In the genomic region with DNA sequence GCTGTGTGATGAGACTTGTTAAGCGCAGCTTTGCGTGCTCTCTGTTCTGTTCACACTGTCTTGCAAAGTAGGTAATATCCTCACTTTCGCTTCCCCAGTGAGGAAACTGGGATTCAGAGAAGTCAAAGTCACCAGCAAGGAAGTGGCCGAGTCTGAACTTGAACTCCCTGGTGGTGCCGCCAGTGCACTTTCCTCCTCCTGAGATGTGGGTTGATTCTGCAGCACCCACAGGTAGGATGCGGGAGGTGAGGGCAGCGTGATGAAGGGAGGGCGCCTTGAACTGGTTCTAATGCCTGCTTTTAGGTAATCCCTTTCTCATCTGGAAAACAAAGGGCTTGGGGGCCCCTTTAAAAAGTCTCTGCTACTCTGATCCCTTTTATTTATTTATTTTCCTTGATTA, we compare ENCODE assay signal across 21 cellular contexts. TPM values are rescaled to one million over a fixed set of nuclear protein-coding genes. Genes with fewer than 3 reads are reported as not detected.
DNase-seq lines count a peak whose midpoint lies in the region; ATAC-seq, FAIRE-seq and TF ChIP-seq lines count a peak whose summit lies in the region.
"Had no signal": no experiment of that assay in that cellular context is flagged by ENCODE, and none has a peak within 500 bp of the region (broad histone marks: within the 10 kb centered on the region; RNA-seq: fewer than 3 reads in every experiment).

No MANE protein-coding gene starts in this region.

- DNase-seq in A549 (ENCODE audit: low read depth in 1 of 2, low spot score in 1 of 2) (no peak), HFFc6 (no peak), astrocyte (ENCODE audit: low read depth) (no peak), neuronal stem cell (ENCODE audit: low spot score) (no peak), NOMO-1 treated with DMSO at 0.1 percent for 48 hours (lab: John Stamatoyannopoulos, UW; ENCODE audit: unreplicated experiment) (no peak), nephron progenitor cell (no peak)
- DNase-seq in stimulated activated naive CD4-positive, alpha-beta T cell treated with Interleukin-2 at 50 U/mL for 16 hours (lab: John Stamatoyannopoulos, UW): no peak
- DNase-seq: CD4-positive, alpha-beta memory T cell; DMS153; GF-D8; NCI-H1417 treated with DMSO at 0.1 percent for 48 hours; NCI-H1930; NCI-H226; NCI-H524; NCI-H82; PC-9 had no signal

- H3K27me3 Mint-ChIP-seq in HFFc6 (ENCODE audit: insufficient read depth) (no peaks in the 10 kb centered on the region; the same call in 1 of the 2 replicates), astrocyte (ENCODE audit: low read depth, unreplicated experiment) (no peaks in the 10 kb centered on the region), nephron progenitor cell (ENCODE audit: low read depth, poor library complexity) (no peaks in the 10 kb centered on the region)

- H3K4me3 Mint-ChIP-seq in HFFc6 (peak overlapping the region; percentile 71), astrocyte (ENCODE audit: unreplicated experiment) (no peak overlapping the region), nephron progenitor cell (no peak overlapping the region)
- H3K4me3 Mint-ChIP-seq: CD4-positive, alpha-beta memory T cell had no signal

- no peak overlapping the region for H3K4ac ChIP-seq in neuronal stem cell (ENCODE audit: low read length)

- TF ChIP-seq RAD21 in A549 (conservative IDR thresholded peaks at IDR 0.05 in 1 of 2, IDR thresholded peaks at IDR 0.05 in 1 of 2): no peak

- H3K9ac ChIP-seq in astrocyte (ENCODE audit: low read length): no peak overlapping the region
- no peak overlapping the region for H3K9ac ChIP-seq in neuronal stem cell (ENCODE audit: low read depth, low read length, poor library complexity)
- H3K9ac ChIP-seq: KMS-11 had no signal

- no peak for FAIRE-seq in A549 (lab: Jason Lieb, UNC)
- FAIRE-seq in astrocyte (lab: Jason Lieb, UNC): no peak
- FAIRE-seq: HepG2 had no signal

- no peaks in the 10 kb centered on the region for H3K9me3 Mint-ChIP-seq in HFFc6
- H3K9me3 Mint-ChIP-seq in astrocyte (ENCODE audit: unreplicated experiment): no peaks in the 10 kb centered on the region
- no peaks in the 10 kb centered on the region for H3K9me3 Mint-ChIP-seq in nephron progenitor cell

- WGBS in A549 (ENCODE audit: missing lambda C conversion rate): 89% methylated on average over 8 of the region's 8 CpGs
- no CpG with 5 or more reads among the region's 8 CpGs for WGBS in neuronal stem cell (ENCODE audit: extremely low coverage in 2 of 2, insufficient read length in 2 of 2, insufficient replicate concordance in 1 of 2), 2 donors

- no peak overlapping the region for H2BK12ac ChIP-seq in neuronal stem cell (ENCODE audit: low read length)

- H3K23ac ChIP-seq in neuronal stem cell (ENCODE audit: low read depth, low read length, poor library complexity): no peak overlapping the region

- no peak overlapping the region for H4K91ac ChIP-seq in neuronal stem cell (ENCODE audit: low read depth, low read length, poor library complexity)

- no peak overlapping the region for H3K18ac ChIP-seq in neuronal stem cell (ENCODE audit: low read length)

- H3K36me3 ChIP-seq in astrocyte (ENCODE audit: insufficient read depth, low read length): no peaks in the 10 kb centered on the region
- H3K36me3 ChIP-seq in neuronal stem cell (replicated peaks in 1 of 2; ENCODE audit: control insufficient read depth in 2 of 2, insufficient read depth in 2 of 2, low read length in 2 of 2): no peaks in the 10 kb centered on the region

- POLR2A ChIA-PET in A549 (lab: Yijun Ruan, JAX): interaction anchor here (0.5 kb wide), 1 partner anchor 17 kb away, joined by 3 read pairs; no protein-coding TSS in a partner anchor

- H3K4me1 Mint-ChIP-seq in HFFc6 (ENCODE audit: low read depth): peaks cover 87% of the 10 kb centered on the region
- H3K4me1 Mint-ChIP-seq in astrocyte (ENCODE audit: low read depth, unreplicated experiment): peaks cover 28% of the 10 kb centered on the region
- peaks cover 44% of the 10 kb centered on the region for H3K4me1 Mint-ChIP-seq in nephron progenitor cell
- H3K4me1 Mint-ChIP-seq: CD4-positive, alpha-beta memory T cell had no signal

- H3K4me2 ChIP-seq in A549 (no peak overlapping the region), astrocyte (ENCODE audit: low read length) (no peak overlapping the region), neuronal stem cell (ENCODE audit: insufficient read depth, low read length, poor library complexity, severe bottlenecking) (no peak overlapping the region)
- H3K4me2 ChIP-seq: KMS-11, PC-9 had no signal

- H3K4me3 ChIP-seq in A549 (no peak overlapping the region), astrocyte (ENCODE audit: insufficient read depth, low read depth, low read length) (no peak overlapping the region), neuronal stem cell (ENCODE audit: low read length in 2 of 2) (no peak overlapping the region)
- H3K4me3 ChIP-seq: PC-9 had no signal

- H4K20me1 ChIP-seq in astrocyte (ENCODE audit: insufficient read depth, low read length): no peaks in the 10 kb centered on the region

- no peak overlapping the region for H2BK120ac ChIP-seq in neuronal stem cell (ENCODE audit: low read depth, low read length)

- H3K27ac ChIP-seq in A549: peak overlapping the region; percentile 38 to 97; a peak in 3 of 6 replicates
- H3K27ac ChIP-seq in astrocyte (ENCODE audit: low read depth, low read length): no peak overlapping the region
- H3K27ac ChIP-seq in neuronal stem cell (replicated peaks; ENCODE audit: low read length): no peak overlapping the region
- H3K27ac ChIP-seq: KMS-11, PC-9 had no signal

- peaks cover 38% of the 10 kb centered on the region for H3K4me1 ChIP-seq in A549
- peaks cover 13% of the 10 kb centered on the region for H3K4me1 ChIP-seq in astrocyte (ENCODE audit: insufficient read depth, low read length)
- peaks cover 0 to 7% of the 10 kb centered on the region in 2 donors for H3K4me1 ChIP-seq in neuronal stem cell (ENCODE audit: control insufficient read depth in 2 of 2, insufficient read depth in 1 of 2, low read depth in 1 of 2, low read length in 2 of 2)

- CTCF ChIA-PET in A549 (lab: Yijun Ruan, JAX): interaction anchor here (1.4 to 2.2 kb wide), 2 partner anchors 63 to 167 kb away, joined by 3 to 7 read pairs; no protein-coding TSS in a partner anchor

- no peaks in the 10 kb centered on the region for H3K79me1 ChIP-seq in neuronal stem cell (ENCODE audit: low read depth, low read length)

- TF ChIP-seq CTCF in A549 (IDR thresholded peaks at IDR 0.05) (no peak), HFFc6 (IDR thresholded peaks at IDR 0.05) (no peak), astrocyte (IDR thresholded peaks at IDR 0.05; ENCODE audit: insufficient read depth, low read depth, low read length) (no peak), nephron progenitor cell (IDR thresholded peaks at IDR 0.05) (no peak)

- H3K9me3 ChIP-seq in A549 (no peaks in the 10 kb centered on the region), astrocyte (ENCODE audit: insufficient read depth, low read depth, low read length) (no peaks in the 10 kb centered on the region), neuronal stem cell (replicated peaks in 1 of 2; ENCODE audit: control insufficient read depth in 2 of 2, insufficient read depth in 1 of 2, low read depth in 1 of 2, low read length in 2 of 2) (no peaks in the 10 kb centered on the region)

- no peaks in the 10 kb centered on the region for H3K79me2 ChIP-seq in astrocyte (ENCODE audit: insufficient read depth, low read length)

- TF ChIP-seq EP300 in A549 (IDR thresholded peaks at IDR 0.05): no peak

- H3K27ac Mint-ChIP-seq in HFFc6 (peak overlapping the region; percentile 96), astrocyte (ENCODE audit: unreplicated experiment) (peak overlapping the region; percentile 75), nephron progenitor cell (no peak overlapping the region)
- H3K27ac Mint-ChIP-seq: CD4-positive, alpha-beta memory T cell had no signal

- H2AFZ ChIP-seq in astrocyte (ENCODE audit: low read depth, low read length) (no peak overlapping the region), neuronal stem cell (ENCODE audit: low read length) (no peak overlapping the region)
- H2AFZ ChIP-seq: PC-9 had no signal

- peak overlapping the region; percentile 68 for H4K8ac ChIP-seq in neuronal stem cell (ENCODE audit: low read depth, low read length)

- H3K36me3 Mint-ChIP-seq in HFFc6 (ENCODE audit: low read depth) (peaks cover 6% of the 10 kb centered on the region; the same call in 1 of the 2 replicates), astrocyte (ENCODE audit: low read depth, unreplicated experiment) (no peaks in the 10 kb centered on the region), nephron progenitor cell (ENCODE audit: low read depth) (no peaks in the 10 kb centered on the region)
- H3K36me3 Mint-ChIP-seq: CD4-positive, alpha-beta memory T cell had no signal

- TF ChIP-seq POLR2A in A549 (IDR thresholded peaks at IDR 0.05; ENCODE audit: low read length): no peak

- no peaks in the 10 kb centered on the region for H3K27me3 ChIP-seq in astrocyte (ENCODE audit: insufficient read depth, low read length)
- H3K27me3 ChIP-seq in neuronal stem cell (ENCODE audit: control insufficient read depth in 3 of 3, insufficient read depth in 3 of 3, low read depth in 1 of 3, low read length in 3 of 3): no peaks in the 10 kb centered on the region

- H2BK15ac ChIP-seq in neuronal stem cell (ENCODE audit: low read length): no peak overlapping the region

- no peak overlapping the region for H2AK5ac ChIP-seq in neuronal stem cell (ENCODE audit: low read depth, low read length)

- H2BK5ac ChIP-seq in neuronal stem cell (ENCODE audit: low read length): no peak overlapping the region

- ATAC-seq in A549 (no peak), GM21381 (IDR thresholded peaks at IDR 0.05; ENCODE audit: unreplicated experiment) (no peak)
- ATAC-seq: HepG2 had no signal

- no peak overlapping the region for H3K14ac ChIP-seq in neuronal stem cell (ENCODE audit: low read length)

TF ChIP-seq in A549, 52 proteins besides CTCF, POLR2A, EP300 and RAD21 (continues in another document):
- TF ChIP-seq, protein P1, sequence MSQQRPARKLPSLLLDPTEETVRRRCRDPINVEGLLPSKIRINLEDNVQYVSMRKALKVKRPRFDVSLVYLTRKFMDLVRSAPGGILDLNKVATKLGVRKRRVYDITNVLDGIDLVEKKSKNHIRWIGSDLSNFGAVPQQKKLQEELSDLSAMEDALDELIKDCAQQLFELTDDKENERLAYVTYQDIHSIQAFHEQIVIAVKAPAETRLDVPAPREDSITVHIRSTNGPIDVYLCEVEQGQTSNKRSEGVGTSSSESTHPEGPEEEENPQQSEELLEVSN (IDR thresholded peaks at IDR 0.05; ENCODE audit: borderline replicate concordance, low read depth): no peak

RNA-seq across cellular contexts. Expression of a gene that starts 54.9 kb away (rescaled TPM):
- polyA plus RNA-seq in A549 (2011; rRNA removed) (0.16 TPM in 1 of 2 replicates, not detected in the other), A549 (2017; fragmentation: RNase III; extraction: RNeasy Plus Mini Kit Qiagen cat#74134 plus additional on column Dnase treatment) (0.01 TPM in 1 of 3 replicates, not detected in the others)
- polyA plus RNA-seq in A549 (2012; cell fraction: cytosol; rRNA removed): not detected in 2 replicates
- polyA plus RNA-seq in A549 (2012; cell fraction: nucleus; rRNA removed): not detected in 2 replicates
- polyA minus RNA-seq in A549 (2011; rRNA and poly(A)+ RNA removed): not detected in 2 replicates
- total RNA-seq in HFFc6 (2021; fragmentation: NEBNext Ultra II Directional; extraction: Animal tissue kit (Norgen Biotek cat#: 25700)): under 1 TPM in 4 of 6 experiments, not detected in 2; 0.34 to 0.81 (median 0.51) TPM
- total RNA-seq in astrocyte: 1.9 and 2.3 TPM in 2 replicates
- 0.04 TPM for polyA plus RNA-seq in neuronal stem cell (2013, experiment 1 of 2)
- 0.07 TPM for polyA plus RNA-seq in neuronal stem cell (2013, experiment 2 of 2)
- total RNA-seq: A172; CD4-positive, alpha-beta memory T cell; Daoy; HepG2; PC-9 had no signal
- polyA plus RNA-seq: CD4-positive, alpha-beta memory T cell; HepG2 had no signal

Comparison
In these comparisons a context has a peak if more than half of its experiments do, and no peak if none do; other contexts are left out.
1. H3K27ac ChIP-seq: peak in A549 (2 of 2); none in astrocyte (single experiment) and neuronal stem cell (single experiment).